In the genomic region with DNA sequence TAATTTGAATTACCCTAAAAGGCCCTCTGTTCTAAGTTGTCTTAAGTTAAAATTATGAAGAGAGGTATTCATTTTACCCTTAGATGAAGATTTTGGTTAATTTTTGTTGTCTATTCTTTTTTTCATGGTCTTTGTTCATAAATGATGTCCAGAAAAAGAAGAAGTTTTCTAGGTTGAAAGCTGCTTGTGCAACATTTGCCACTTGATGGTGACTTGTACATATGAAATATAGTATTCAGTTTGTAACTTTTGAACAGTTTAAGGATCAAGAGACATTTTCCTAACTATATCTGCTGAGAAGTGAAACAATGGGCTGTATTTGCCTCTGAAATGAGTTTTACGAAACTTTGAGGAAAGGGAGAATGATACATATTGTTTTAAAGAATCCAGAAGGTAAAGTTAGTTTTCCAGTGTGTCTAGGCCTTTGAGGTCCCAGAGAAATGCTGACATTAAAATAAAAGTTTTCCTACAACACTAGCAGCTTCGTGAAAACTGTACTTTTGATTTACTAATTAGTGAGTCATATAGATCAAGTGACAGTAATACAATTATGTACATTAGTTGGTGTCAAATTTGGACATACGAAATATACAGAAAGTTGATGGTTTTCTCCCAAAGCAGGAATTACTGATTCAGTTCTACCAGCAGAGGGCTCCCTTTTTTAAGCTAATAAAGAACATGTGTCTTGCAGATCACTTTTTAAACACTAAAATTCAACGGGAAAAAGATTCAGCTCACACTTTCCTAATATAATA, we compare ENCODE assay signal across 7 cellular contexts.
A peak's percentile ranks its signal among the peaks of the same experiment; 100 is the strongest.
DNase-seq lines count a peak whose midpoint lies in the region; ATAC-seq, FAIRE-seq and TF ChIP-seq lines count a peak whose summit lies in the region.

No MANE protein-coding gene starts in this region.

- TF ChIP-seq CTCF in D721Med (IDR thresholded peaks at IDR 0.05; ENCODE audit: insufficient read depth, missing control alignments), result peak; percentile 73
- TF ChIP-seq CTCF in HEK293 (tag by site-specific recombination; IDR thresholded peaks at IDR 0.05), result peak; percentile 30; the same call in 1 of the 2 replicates
- peak in 2 of 3 experiments; percentile 33 to 57; a peak in 2 of 4 replicates for TF ChIP-seq CTCF in H1 (IDR thresholded peaks at IDR 0.05; ENCODE audit: control extremely low read depth in 1 of 3, insufficient read depth in 1 of 3, low read depth in 1 of 3, low read length in 3 of 3)
- peak; percentile 88 for TF ChIP-seq CTCF in neural cell (IDR thresholded peaks at IDR 0.05; ENCODE audit: poor library complexity, severe bottlenecking)

- H3K36me3 ChIP-seq in HEK293 (ENCODE audit: control insufficient read depth in 2 of 2, insufficient read depth in 1 of 2, low read length in 2 of 2) (peaks cover 2 to 29% of the 10 kb centered on the region in 2 experiments; a peak in 2 of 3 replicates), H1 (ENCODE audit: control insufficient read depth in 2 of 4, insufficient read depth in 4 of 4, low read length in 3 of 4) (no peaks in the 10 kb centered on the region), neural cell (ENCODE audit: insufficient read depth, low read length) (no peaks in the 10 kb centered on the region)

- no peak overlapping the region for H3K4ac ChIP-seq in H1 (replicated peaks; ENCODE audit: insufficient read length, low read depth, low read length)

- TF ChIP-seq RAD21 in H1 (IDR thresholded peaks at IDR 0.05 in 1 of 2, conservative IDR thresholded peaks at IDR 0.05 in 1 of 2; ENCODE audit: low read depth in 2 of 2, low read length in 2 of 2), result peak; percentile 71 to 72
- peak; percentile 91 for TF ChIP-seq RAD21 in neural cell (conservative IDR thresholded peaks at IDR 0.05)

- no peak overlapping the region for H3K14ac ChIP-seq in H1 (ENCODE audit: insufficient read length)

- DNase-seq in D721Med (ENCODE audit: insufficient read length, low spot score) (no peak), SK-N-DZ (ENCODE audit: low spot score) (peak; percentile 61), H1 (ENCODE audit: low read depth in 1 of 2, low spot score in 2 of 2) (no peak), COLO668 (lab: John Stamatoyannopoulos, UW; ENCODE audit: unreplicated experiment) (no peak)

- H2BK5ac ChIP-seq in H1 (ENCODE audit: low read depth, low read length), result no peak overlapping the region

- H3K4me1 ChIP-seq in HEK293 (ENCODE audit: control insufficient read depth, insufficient read depth, low read length) (peaks cover 12% of the 10 kb centered on the region), H1 (replicated peaks in 1 of 4; ENCODE audit: control insufficient read depth in 3 of 4, insufficient read depth in 4 of 4, low read length in 3 of 4) (peaks cover 3 to 5% (median 5%) of the 10 kb centered on the region in 4 experiments; a peak in 5 of 7 replicates)

- H3K27ac ChIP-seq in HEK293 (ENCODE audit: extremely low read depth, low read depth, low read length) (no peak overlapping the region), H1 (ENCODE audit: low read depth, low read length) (no peak overlapping the region), neural cell (ENCODE audit: low read length) (no peak overlapping the region)

- no peak overlapping the region for H2BK120ac ChIP-seq in H1 (replicated peaks; ENCODE audit: low read depth, low read length)

- H3K18ac ChIP-seq in H1 (ENCODE audit: extremely low read depth, low read length), result no peak overlapping the region

- H4K91ac ChIP-seq in H1 (replicated peaks; ENCODE audit: insufficient read length, low read length), result no peak overlapping the region

- H3K79me2 ChIP-seq in H1 (ENCODE audit: control insufficient read depth in 1 of 2, insufficient read depth in 2 of 2, low read length in 2 of 2) (no peaks in the 10 kb centered on the region), neural cell (replicated peaks; ENCODE audit: insufficient read depth, low read length) (no peaks in the 10 kb centered on the region)

- H2BK12ac ChIP-seq in H1 (ENCODE audit: low read depth, low read length), result no peak overlapping the region

- H3K9ac ChIP-seq in H1 (replicated peaks in 1 of 4; ENCODE audit: extremely low read depth in 1 of 4, low read depth in 3 of 4, low read length in 3 of 4), result no peak overlapping the region
- no peak overlapping the region for H3K9ac ChIP-seq in neural cell (ENCODE audit: low read length)

- H3K9me3 ChIP-seq in HEK293 (ENCODE audit: control insufficient read depth, insufficient read depth, low read depth, low read length) (no peaks in the 10 kb centered on the region), H1 (ENCODE audit: insufficient read depth in 2 of 2, low read depth in 1 of 2, low read length in 1 of 2) (no peaks in the 10 kb centered on the region), neural cell (ENCODE audit: low read length) (no peaks in the 10 kb centered on the region)

- POLR2A ChIA-PET in HEK293 (lab: Yijun Ruan, JAX) (no interaction called here), H1 (lab: Charles Lee; ENCODE audit: partially characterized antibody) (no interaction called here)

- no peak overlapping the region for H4K5ac ChIP-seq in H1 (ENCODE audit: insufficient read length, low read depth, low read length)

- H2AFZ ChIP-seq in H1 (ENCODE audit: low read length) (no peak overlapping the region), neural cell (ENCODE audit: low read depth, low read length) (no peak overlapping the region)

- 60% methylated on average over 4 of the region's 4 CpGs; no CpG with 5 or more reads in 1 of the 2 experiments for WGBS in H1 (ENCODE audit: extremely low coverage in 1 of 2, insufficient coverage in 1 of 2, insufficient read length in 1 of 2, insufficient replicate concordance in 2 of 2, low coverage in 1 of 2, low lambda C conversion rate in 2 of 2, missing lambda C conversion rate in 1 of 2), 2 experiments

- H3K4me2 ChIP-seq in H1 (ENCODE audit: insufficient read depth in 1 of 2, low read depth in 2 of 2, low read length in 2 of 2) (no peak overlapping the region), neural cell (ENCODE audit: low read length) (no peak overlapping the region)

- no peaks in the 10 kb centered on the region for H3K9me2 ChIP-seq in neural cell (ENCODE audit: insufficient read depth, low read length)

- no peaks in the 10 kb centered on the region for H3K79me1 ChIP-seq in H1 (ENCODE audit: low read depth, low read length)

- H3K27me3 ChIP-seq in H1 (replicated peaks in 1 of 4; ENCODE audit: control insufficient read depth in 3 of 4, extremely low read depth in 1 of 4, insufficient read depth in 3 of 4, low read length in 3 of 4) (no peaks in the 10 kb centered on the region), neural cell (ENCODE audit: insufficient read depth, low read depth, low read length) (no peaks in the 10 kb centered on the region)

- no peak for ATAC-seq in GM18519 (IDR thresholded peaks at IDR 0.05; ENCODE audit: low FRiP score, unreplicated experiment)

- no peak overlapping the region for H3K56ac ChIP-seq in H1 (replicated peaks; ENCODE audit: insufficient read length, low read depth, low read length)

- peaks cover 8% of the 10 kb centered on the region for H3K23me2 ChIP-seq in H1 (ENCODE audit: low read depth, low read length)

- TF ChIP-seq EP300 in H1 (IDR thresholded peaks at IDR 0.05; ENCODE audit: borderline replicate concordance in 1 of 2, low read depth in 2 of 2, low read length in 2 of 2) (no peak), neural cell (conservative IDR thresholded peaks at IDR 0.05; ENCODE audit: poor library complexity, severe bottlenecking) (no peak)

- no peaks in the 10 kb centered on the region for H3F3A ChIP-seq in neural cell (ENCODE audit: insufficient read depth, low read length, poor library complexity, severe bottlenecking)

- FAIRE-seq in D721Med (lab: Jason Lieb, UNC), result peak; percentile 16
- FAIRE-seq in H1 (lab: Jason Lieb, UNC), result no peak

- H3K4me3 ChIP-seq in HEK293 (ENCODE audit: low read depth, low read length) (no peak overlapping the region), H1 (ENCODE audit: extremely low read depth in 1 of 4, insufficient read depth in 2 of 4, low read depth in 3 of 4, low read length in 4 of 4) (no peak overlapping the region), neural cell (ENCODE audit: low read length) (no peak overlapping the region)

- CTCF ChIA-PET in HEK293 (lab: Yijun Ruan, JAX) (interaction anchor here (0.5 to 3.3 kb wide), 48 partner anchors 10 to 1181 kb away, joined by 3 to 36 read pairs (median 4); no protein-coding TSS in a partner anchor), H1 (lab: Charles Lee; ENCODE audit: partially characterized antibody) (interaction anchor here (0.6 to 3.0 kb wide), 40 partner anchors 9 to 1037 kb away, joined by 3 to 14 read pairs (median 3); no protein-coding TSS in a partner anchor)

- no peak overlapping the region for H2BK15ac ChIP-seq in H1 (ENCODE audit: low read length)

- H4K20me1 ChIP-seq in H1 (replicated peaks in 1 of 2; ENCODE audit: control insufficient read depth in 1 of 2, insufficient read depth in 2 of 2, low read length in 2 of 2), result no peaks in the 10 kb centered on the region
- H4K20me1 ChIP-seq in neural cell (ENCODE audit: insufficient read depth), result no peaks in the 10 kb centered on the region

- H2AK5ac ChIP-seq in H1 (ENCODE audit: low read depth, low read length), result no peak overlapping the region

- no peak overlapping the region for H4K8ac ChIP-seq in H1 (ENCODE audit: extremely low read depth, insufficient read depth, low read length)

- TF ChIP-seq POLR2A in H1 (IDR thresholded peaks at IDR 0.05; ENCODE audit: control extremely low read depth in 1 of 2, low read depth in 2 of 2, low read length in 2 of 2), result no peak

- no peak overlapping the region for H2BK20ac ChIP-seq in H1 (ENCODE audit: low read length)

- no peak overlapping the region for H3K23ac ChIP-seq in H1 (ENCODE audit: insufficient read length)

TF ChIP-seq in HEK293, 187 proteins besides CTCF, POLR2A, EP300 and RAD21 (continues in another document):
- TF ChIP-seq ZNF394 (tag by site-specific recombination; IDR thresholded peaks at IDR 0.05; ENCODE audit: borderline replicate concordance) (no peak), ZNF266 (tag by site-specific recombination; IDR thresholded peaks at IDR 0.05; ENCODE audit: low read depth) (no peak), KLF8 (tag by site-specific recombination; IDR thresholded peaks at IDR 0.05) (no peak), ZNF223 (tag by site-specific recombination; IDR thresholded peaks at IDR 0.05) (no peak)

TF ChIP-seq in H1, 55 proteins besides CTCF, POLR2A, EP300 and RAD21:
- TF ChIP-seq YY1 (IDR thresholded peaks at IDR 0.05; ENCODE audit: low read depth, low read length), result no peak

TF ChIP-seq in neural cell, 6 proteins besides CTCF, POLR2A, EP300 and RAD21:
- no peak for TF ChIP-seq TAF1 (IDR thresholded peaks at IDR 0.05; ENCODE audit: low read depth)
- peak; percentile 94 for TF ChIP-seq SMC3 (conservative IDR thresholded peaks at IDR 0.05; ENCODE audit: poor library complexity)
- TF ChIP-seq MXI1 (conservative IDR thresholded peaks at IDR 0.05; ENCODE audit: poor library complexity, severe bottlenecking), result peak; percentile 47

Comparison
In these comparisons a context has a peak if more than half of its experiments do, and no peak if none do; other contexts are left out.
1. CTCF ChIP-seq: peak in every context shown above with its lines; median percentile 88 in neural cell; 73 in D721Med; 45 in H1; 30 in HEK293.